28 cellular contexts compared by ENCODE assay signal in the genomic region with DNA sequence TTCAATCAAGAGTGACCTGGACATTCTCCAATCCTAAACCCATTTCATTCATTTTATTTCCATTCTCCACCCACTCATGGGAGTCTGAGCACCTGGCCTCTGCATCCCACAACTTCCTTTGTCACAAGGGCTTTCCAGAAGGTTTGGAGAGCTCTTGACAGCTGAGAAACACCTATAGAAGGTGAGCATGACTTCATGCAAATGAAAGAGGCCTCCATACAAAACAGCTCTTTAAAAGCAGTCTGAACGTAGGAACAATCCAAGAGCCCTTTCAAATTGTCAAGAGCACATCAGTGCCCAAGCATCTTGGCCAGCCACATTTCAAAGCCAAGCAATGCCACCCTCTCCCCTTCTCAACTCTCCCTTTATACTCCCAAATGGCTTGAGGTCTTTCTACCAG.
"Had no signal": no experiment of that assay in that cellular context is flagged by ENCODE, and none has a peak within 500 bp of the region (broad histone marks: within the 10 kb centered on the region; RNA-seq: fewer than 3 reads in every experiment).

No MANE protein-coding gene starts in this region.

- H3K27me3 ChIP-seq: colonic mucosa, esophagus muscularis mucosa, esophagus squamous epithelium, foreskin keratinocyte, gastrocnemius medialis, gastroesophageal sphincter, heart right ventricle had no signal

- H3K27ac Mint-ChIP-seq: dendritic cell treated with granulocyte-macrophage colony-stimulating factor and Interleukin-4, amounts not matched to agents 40 ng/mL and 50 ng/mL, for 4 days; effector memory CD8-positive, alpha-beta T cell; endodermal cell had no signal

- H3K4me1 Mint-ChIP-seq: endodermal cell had no signal

- H3K4me1 ChIP-seq: colonic mucosa, esophagus squamous epithelium, foreskin keratinocyte, gastrocnemius medialis, gastroesophageal sphincter had no signal

- H3K27ac ChIP-seq: colonic mucosa, coronary artery, dorsolateral prefrontal cortex, epithelial cell of prostate, esophagus muscularis mucosa, esophagus squamous epithelium, foreskin keratinocyte, gastrocnemius medialis, gastroesophageal sphincter, heart left ventricle, heart right ventricle had no signal

- FAIRE-seq: colon, endometrium, endothelial cell of umbilical vein, frontal cortex had no signal

- H3K4me3 Mint-ChIP-seq: dendritic cell treated with granulocyte-macrophage colony-stimulating factor and Interleukin-4, amounts not matched to agents 40 ng/mL and 50 ng/mL, for 4 days; effector memory CD8-positive, alpha-beta T cell; endodermal cell had no signal

- H3K4me3 ChIP-seq: colonic mucosa, coronary artery, dorsolateral prefrontal cortex, esophagus muscularis mucosa, esophagus squamous epithelium, gastrocnemius medialis, gastroesophageal sphincter, heart left ventricle, heart right ventricle had no signal

- H3K9me3 ChIP-seq: colonic mucosa, esophagus muscularis mucosa, esophagus squamous epithelium, gastrocnemius medialis, gastroesophageal sphincter had no signal

- H3K9me3 Mint-ChIP-seq: dendritic cell treated with granulocyte-macrophage colony-stimulating factor and Interleukin-4, amounts not matched to agents 40 ng/mL and 50 ng/mL, for 4 days; effector memory CD8-positive, alpha-beta T cell had no signal

- H3K27me3 Mint-ChIP-seq: dendritic cell treated with granulocyte-macrophage colony-stimulating factor and Interleukin-4, amounts not matched to agents 40 ng/mL and 50 ng/mL, for 4 days; effector memory CD8-positive, alpha-beta T cell had no signal

- DNase-seq: colonic mucosa; cortex of kidney; dermis blood vessel endothelial cell; dorsolateral prefrontal cortex; effector CD8-positive, alpha-beta T cell; effector memory CD4-positive, alpha-beta T cell; effector memory CD8-positive, alpha-beta T cell; endodermal cell; erythroblast; esophagus squamous epithelium; foreskin fibroblast; foreskin melanocyte; gastrocnemius medialis; glutamatergic neuron; head of caudate nucleus; heart left ventricle; heart right ventricle had no signal

- H3K36me3 ChIP-seq: colonic mucosa, esophagus muscularis mucosa, esophagus squamous epithelium, gastrocnemius medialis, gastroesophageal sphincter, heart left ventricle, heart right ventricle had no signal

- ATAC-seq: effector memory CD8-positive, alpha-beta T cell; esophagus mucosa; foreskin keratinocyte; gastrocnemius medialis; gastroesophageal sphincter; heart left ventricle; heart right ventricle had no signal
